ENCODE assay signal across 21 cellular contexts in the genomic region with DNA sequence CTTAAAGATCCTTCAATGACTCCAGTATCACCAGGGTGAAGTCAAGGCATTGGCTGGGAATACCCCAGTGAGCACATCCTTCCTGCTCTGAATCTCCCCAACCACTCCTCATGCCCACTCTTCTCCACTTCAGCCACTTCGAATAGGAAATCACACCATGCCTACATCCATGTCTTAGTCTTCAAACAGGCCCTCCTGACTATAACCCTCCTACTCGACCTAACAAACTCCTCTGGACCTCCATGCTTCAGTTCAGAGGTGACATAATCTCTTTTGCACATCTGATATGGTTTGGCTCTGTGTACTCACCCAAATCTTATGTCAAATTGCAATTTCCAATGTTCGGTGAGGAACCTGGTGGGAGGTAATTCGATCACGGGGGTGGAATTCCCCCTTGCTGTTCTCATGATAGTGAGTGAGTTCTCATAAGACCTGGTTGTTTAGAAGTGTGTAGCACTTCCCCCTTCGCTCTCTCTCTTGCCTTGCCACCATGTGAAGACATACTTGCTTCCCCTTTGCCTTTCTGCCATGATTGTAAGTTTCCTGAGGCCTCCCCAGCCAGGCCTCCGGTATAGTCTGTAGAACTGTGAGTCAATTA.
DNase-seq lines count a peak whose midpoint lies in the region; ATAC-seq, FAIRE-seq and TF ChIP-seq lines count a peak whose summit lies in the region.
"Had no signal": no experiment of that assay in that cellular context is flagged by ENCODE, and none has a peak within 500 bp of the region (broad histone marks: within the 10 kb centered on the region; RNA-seq: fewer than 3 reads in every experiment).

No MANE protein-coding gene starts in this region.

- no peak overlapping the region for H3K4me3 Mint-ChIP-seq in activated CD4-positive, alpha-beta memory T cell treated with anti-CD3 and anti-CD28 coated beads for 36 hours
- H3K4me3 Mint-ChIP-seq in activated CD4-positive, alpha-beta memory T cell treated with anti-CD3 and anti-CD28 coated beads, Interleukin-2, amount 10 ng/mL, durations not matched to agents 7 days and 5 days, result no peak overlapping the region
- H3K4me3 Mint-ChIP-seq in naive B cell (no peak overlapping the region), type B pancreatic cell (no peak overlapping the region)
- H3K4me3 Mint-ChIP-seq: activated naive CD4-positive, alpha-beta T cell treated with anti-CD3 and anti-CD28 coated beads, Interleukin-2, amount 10 ng/mL, durations not matched to agents 7 days and 5 days; brain; CD8-positive, alpha-beta T cell; dendritic cell treated with granulocyte-macrophage colony-stimulating factor and Interleukin-4, amounts not matched to agents 40 ng/mL and 50 ng/mL, for 4 days; immature natural killer cell; natural killer cell had no signal

- no peak for TF ChIP-seq CTCF in type B pancreatic cell (conservative IDR thresholded peaks at IDR 0.05)

- TF ChIP-seq POLR2A in H54 (IDR thresholded peaks at IDR 0.05; ENCODE audit: low read depth, low read length), result no peak

- H3K27me3 Mint-ChIP-seq in activated CD4-positive, alpha-beta memory T cell treated with anti-CD3 and anti-CD28 coated beads for 36 hours, result no peaks in the 10 kb centered on the region
- no peaks in the 10 kb centered on the region for H3K27me3 Mint-ChIP-seq in activated CD4-positive, alpha-beta memory T cell treated with anti-CD3 and anti-CD28 coated beads, Interleukin-2, amount 10 ng/mL, durations not matched to agents 7 days and 5 days
- H3K27me3 Mint-ChIP-seq in naive B cell, result no peaks in the 10 kb centered on the region
- no peaks in the 10 kb centered on the region for H3K27me3 Mint-ChIP-seq in type B pancreatic cell
- H3K27me3 Mint-ChIP-seq: activated naive CD4-positive, alpha-beta T cell treated with anti-CD3 and anti-CD28 coated beads, Interleukin-2, amount 10 ng/mL, durations not matched to agents 7 days and 5 days; brain; dendritic cell treated with granulocyte-macrophage colony-stimulating factor and Interleukin-4, amounts not matched to agents 40 ng/mL and 50 ng/mL, for 4 days had no signal

- FAIRE-seq in H54 (lab: Jason Lieb, UNC), result no peak

- POLR2A ChIA-PET in activated CD4-positive, alpha-beta memory T cell treated with anti-CD3 and anti-CD28 coated beads for 36 hours (lab: Charles Lee), result no interaction called here
- POLR2A ChIA-PET in activated CD4-positive, alpha-beta memory T cell treated with anti-CD3 and anti-CD28 coated beads, Interleukin-2, amount 10 ng/mL, durations not matched to agents 7 days and 5 days (lab: Charles Lee), result no interaction called here

- intact Hi-C loops in activated CD4-positive, alpha-beta memory T cell treated with anti-CD3 and anti-CD28 coated beads for 36 hours (cut with micrococcal nuclease), result no loop called here
- intact Hi-C loops in sciatic nerve (cut with DNase I), result no loop called here

- no peaks in the 10 kb centered on the region for H3K4me1 Mint-ChIP-seq in activated CD4-positive, alpha-beta memory T cell treated with anti-CD3 and anti-CD28 coated beads for 36 hours (ENCODE audit: low read depth)
- peaks cover 3% of the 10 kb centered on the region for H3K4me1 Mint-ChIP-seq in activated CD4-positive, alpha-beta memory T cell treated with anti-CD3 and anti-CD28 coated beads, Interleukin-2, amount 10 ng/mL, durations not matched to agents 7 days and 5 days
- peaks cover 3 to 14% (median 9%) of the 10 kb centered on the region in 3 donors for H3K4me1 Mint-ChIP-seq in naive B cell
- H3K4me1 Mint-ChIP-seq in type B pancreatic cell (ENCODE audit: unreplicated experiment), result no peaks in the 10 kb centered on the region
- H3K4me1 Mint-ChIP-seq: activated naive CD4-positive, alpha-beta T cell treated with anti-CD3 and anti-CD28 coated beads, Interleukin-2, amount 10 ng/mL, durations not matched to agents 7 days and 5 days had no signal

- H3K9me3 Mint-ChIP-seq in activated CD4-positive, alpha-beta memory T cell treated with anti-CD3 and anti-CD28 coated beads for 36 hours, result no peaks in the 10 kb centered on the region
- no peaks in the 10 kb centered on the region for H3K9me3 Mint-ChIP-seq in activated CD4-positive, alpha-beta memory T cell treated with anti-CD3 and anti-CD28 coated beads, Interleukin-2, amount 10 ng/mL, durations not matched to agents 7 days and 5 days
- H3K9me3 Mint-ChIP-seq in naive B cell (peaks cover 0 to 17% (median 6%) of the 10 kb centered on the region in 7 donors), type B pancreatic cell (no peaks in the 10 kb centered on the region)
- H3K9me3 Mint-ChIP-seq: activated naive CD4-positive, alpha-beta T cell treated with anti-CD3 and anti-CD28 coated beads, Interleukin-2, amount 10 ng/mL, durations not matched to agents 7 days and 5 days; brain; CD8-positive, alpha-beta T cell; immature natural killer cell; natural killer cell had no signal

- DNase-seq in activated CD4-positive, alpha-beta memory T cell treated with anti-CD3 and anti-CD28 coated beads for 36 hours, result no peak
- no peak for DNase-seq in activated CD4-positive, alpha-beta memory T cell treated with anti-CD3 and anti-CD28 coated beads, Interleukin-2, amount 10 ng/mL, durations not matched to agents 7 days and 5 days
- no peak for DNase-seq in naive B cell
- no peak for DNase-seq in type B pancreatic cell (ENCODE audit: extremely low spot score, unreplicated experiment)
- no peak for DNase-seq in H54 (ENCODE audit: insufficient read length, low spot score)
- DNase-seq in sciatic nerve (ENCODE audit: low spot score), result no peak
- DNase-seq: activated naive CD4-positive, alpha-beta T cell treated with anti-CD3 and anti-CD28 coated beads, Interleukin-2, amount 10 ng/mL, durations not matched to agents 7 days and 5 days; CD8-positive, alpha-beta T cell; DND-41; erythroblast; immature natural killer cell; Karpas-422; natural killer cell; NCI-H2227 treated with DMSO at 0.1 percent for 48 hours; posterior cingulate gyrus; stomach; uterus had no signal

- CTCF ChIA-PET in activated CD4-positive, alpha-beta memory T cell treated with anti-CD3 and anti-CD28 coated beads for 36 hours (lab: Charles Lee), result no interaction called here
- CTCF ChIA-PET in activated CD4-positive, alpha-beta memory T cell treated with anti-CD3 and anti-CD28 coated beads, Interleukin-2, amount 10 ng/mL, durations not matched to agents 7 days and 5 days (lab: Charles Lee), result no interaction called here

- peak overlapping the region; percentile 46 for H3K27ac Mint-ChIP-seq in activated CD4-positive, alpha-beta memory T cell treated with anti-CD3 and anti-CD28 coated beads for 36 hours
- no peak overlapping the region for H3K27ac Mint-ChIP-seq in activated CD4-positive, alpha-beta memory T cell treated with anti-CD3 and anti-CD28 coated beads, Interleukin-2, amount 10 ng/mL, durations not matched to agents 7 days and 5 days
- peak overlapping the region in 4 of 6 donors; percentile 14 to 58 (median 32) for H3K27ac Mint-ChIP-seq in naive B cell
- no peak overlapping the region for H3K27ac Mint-ChIP-seq in type B pancreatic cell
- H3K27ac Mint-ChIP-seq: activated naive CD4-positive, alpha-beta T cell treated with anti-CD3 and anti-CD28 coated beads, Interleukin-2, amount 10 ng/mL, durations not matched to agents 7 days and 5 days; brain; CD8-positive, alpha-beta T cell; dendritic cell treated with granulocyte-macrophage colony-stimulating factor and Interleukin-4, amounts not matched to agents 40 ng/mL and 50 ng/mL, for 4 days had no signal

- ATAC-seq in GM21786 (IDR thresholded peaks at IDR 0.05; ENCODE audit: unreplicated experiment) (peak; percentile 51), HG03565 (IDR thresholded peaks at IDR 0.05; ENCODE audit: unreplicated experiment) (peak; percentile 40), naive B cell (ENCODE audit: low read depth in 2 of 2) (no peak), sciatic nerve (no peak)
- ATAC-seq: CD8-positive, alpha-beta T cell; natural killer cell had no signal

- H3K36me3 Mint-ChIP-seq in activated CD4-positive, alpha-beta memory T cell treated with anti-CD3 and anti-CD28 coated beads for 36 hours, result peaks cover 61% of the 10 kb centered on the region
- peaks cover 58% of the 10 kb centered on the region for H3K36me3 Mint-ChIP-seq in activated CD4-positive, alpha-beta memory T cell treated with anti-CD3 and anti-CD28 coated beads, Interleukin-2, amount 10 ng/mL, durations not matched to agents 7 days and 5 days (ENCODE audit: low read depth)
- H3K36me3 Mint-ChIP-seq in naive B cell, result peaks cover 37 to 64% of the 10 kb centered on the region in 2 donors
- peaks cover 55% of the 10 kb centered on the region for H3K36me3 Mint-ChIP-seq in type B pancreatic cell

Comparison
In these comparisons a context has a peak if more than half of its experiments do, and no peak if none do; other contexts are left out.
1. H3K27ac Mint-ChIP-seq: peak in activated CD4-positive, alpha-beta memory T cell treated with anti-CD3 and anti-CD28 coated beads for 36 hours (single experiment) and naive B cell (4 of 6); none in activated CD4-positive, alpha-beta memory T cell treated with anti-CD3 and anti-CD28 coated beads, Interleukin-2, amount 10 ng/mL, durations not matched to agents 7 days and 5 days (single experiment) and type B pancreatic cell (single experiment).
2. ATAC-seq: peak in GM21786 (single experiment) and HG03565 (single experiment); none in naive B cell (0 of 2) and sciatic nerve (single experiment).